In genomic region chr2:112572005-112572404, GRCh38 we compare ENCODE assay signal across 24 cellular contexts.
"Had no signal": no experiment of that assay in that cellular context is flagged by ENCODE, and none has a peak within 500 bp of the region (broad histone marks: within the 10 kb centered on the region; RNA-seq: fewer than 3 reads in every experiment).

No MANE protein-coding gene starts in this region.

- DNase-seq: activated CD4-positive, alpha-beta memory T cell treated with anti-CD3 and anti-CD28 coated beads, Interleukin-2, amount 10 ng/mL, durations not matched to agents 7 days and 5 days; activated CD4-positive, alpha-beta T cell treated with anti-CD3 and anti-CD28 coated beads for 4 hours; activated CD4-positive, CD25-positive, alpha-beta regulatory T cell treated with anti-CD3 and anti-CD28 coated beads, Interleukin-2, amount 50 U/mL, for 72 hours; activated CD8-positive, alpha-beta memory T cell treated with anti-CD3 and anti-CD28 coated beads for 24 hours; activated CD8-positive, alpha-beta memory T cell treated with anti-CD3 and anti-CD28 coated beads, Interleukin-2, amount 10 ng/mL, durations not matched to agents 7 days and 5 days; activated CD8-positive, alpha-beta memory T cell treated with anti-CD3 and anti-CD28 coated beads, Interleukin-2, amount 50 U/mL, for 48 hours; activated effector memory CD4-positive, alpha-beta T cell treated with Interleukin-2 at 50 U/mL for 16 hours; activated naive CD4-positive, alpha-beta T cell treated with anti-CD3 and anti-CD28 coated beads, Interleukin-2, amount 10 ng/mL, durations not matched to agents 7 days and 5 days; activated naive CD8-positive, alpha-beta T cell treated with anti-CD3 and anti-CD28 coated beads, Interleukin-2, amount 50 U/mL, for 24 hours; activated T-cell treated with anti-CD3 and anti-CD28 coated beads, Interleukin-2, amount 50 U/mL, for 48 hours; anterior cingulate cortex; caudate nucleus; cerebellar nuclear complex; NCI-H1105; NCI-H1417 treated with DMSO at 0.1 percent for 48 hours; NCI-H187 treated with DMSO at 0.1 percent for 48 hours; NCI-H2081 treated with DMSO at 0.1 percent for 48 hours; NCI-H345; NCI-H526; NCI-H748 treated with DMSO at 0.1 percent for 48 hours; NK-92 treated with Interleukin-12 subunit alpha and Interleukin-12 subunit beta, amount 100 ng/mL, for 24 hours; PC-9; SJCRH30; SK-N-SH had no signal
